ENCODE assay signal across 33 cellular contexts in genomic region chr10:23013581-23014335, GRCh38.
"Had no signal": no experiment of that assay in that cellular context is flagged by ENCODE, and none has a peak within 500 bp of the region (broad histone marks: within the 10 kb centered on the region; RNA-seq: fewer than 3 reads in every experiment).

No MANE protein-coding gene starts in this region.

- H3K4me1 Mint-ChIP-seq: activated CD4-positive, alpha-beta memory T cell treated with anti-CD3 and anti-CD28 coated beads, Interleukin-2, amount 10 ng/mL, durations not matched to agents 7 days and 5 days; activated CD4-positive, alpha-beta T cell treated with anti-CD3 and anti-CD28 coated beads, Interleukin-2, amount 10 ng/mL, durations not matched to agents 7 days and 5 days had no signal

- H3K4me3 ChIP-seq: esophagus squamous epithelium, gastrocnemius medialis, hepatocyte, pancreas, psoas muscle, smooth muscle cell, stomach, testis, transverse colon, uterus had no signal

- H3K36me3 ChIP-seq: esophagus squamous epithelium, gastrocnemius medialis, pancreas, stomach, transverse colon, uterus had no signal

- H3K4me1 ChIP-seq: esophagus squamous epithelium, gastrocnemius medialis, psoas muscle, stomach, testis, transverse colon, uterus had no signal

- H3K27ac Mint-ChIP-seq: activated CD4-positive, alpha-beta memory T cell treated with anti-CD3 and anti-CD28 coated beads, Interleukin-2, amount 10 ng/mL, durations not matched to agents 7 days and 5 days; activated CD4-positive, alpha-beta T cell treated with anti-CD3 and anti-CD28 coated beads, Interleukin-2, amount 10 ng/mL, durations not matched to agents 7 days and 5 days; activated T-cell treated with anti-CD3 and anti-CD28 coated beads, Interleukin-2, amount 50 U/mL, for 24 hours; dendritic cell treated with granulocyte-macrophage colony-stimulating factor and Interleukin-4, amounts not matched to agents 40 ng/mL and 50 ng/mL, for 4 days; naive thymus-derived CD4-positive, alpha-beta T cell; stimulated activated naive B cell treated with anti-CD40 and anti-IgM and Interleukin-4, amounts not matched to agents 10 μg/mL and 1 μg/mL and 100 μg/mL, for 72 hours; T-helper 1 cell treated with Interleukin-12 subunit alpha and Interleukin-12 subunit beta and Interleukin-4 antibody, amounts not matched to agents 30 μg/mL and 1 μg/mL, for 36 hours; WTC11 had no signal

- H3K27ac ChIP-seq: epithelial cell of prostate, esophagus squamous epithelium, gastrocnemius medialis, hepatocyte, pancreas, psoas muscle, stomach, testis, transverse colon, uterus had no signal

- DNase-seq: activated CD4-positive, alpha-beta memory T cell treated with anti-CD3 and anti-CD28 coated beads, Interleukin-2, amount 10 ng/mL, durations not matched to agents 7 days and 5 days; activated CD4-positive, alpha-beta T cell treated with anti-CD3 and anti-CD28 coated beads for 1 hour; activated CD4-positive, alpha-beta T cell treated with anti-CD3 and anti-CD28 coated beads, Interleukin-2, amount 10 ng/mL, durations not matched to agents 7 days and 5 days; activated CD8-positive, alpha-beta memory T cell treated with anti-CD3 and anti-CD28 coated beads, Interleukin-2, amount 50 U/mL, for 48 hours; activated gamma-delta T cell treated with Interleukin-2 at 50 U/mL for 16 hours; activated naive CD4-positive, alpha-beta T cell treated with anti-CD3 and anti-CD28 coated beads, Interleukin-2, amount 50 U/mL, for 16 hours; activated T-cell treated with anti-CD3 and anti-CD28 coated beads, Interleukin-2, amount 50 U/mL, for 24 hours; amniotic stem cell; central memory CD4-positive, alpha-beta T cell; effector CD4-positive, alpha-beta T cell; esophagus squamous epithelium; gastrocnemius medialis; left colon; mammary epithelial cell; midbrain; naive thymus-derived CD4-positive, alpha-beta T cell; nucleus accumbens; pancreas; psoas muscle; stimulated activated CD4-positive, alpha-beta T cell treated with anti-CD3 and anti-CD28 coated beads, Interleukin-2, amount 100 ng/mL, for 24 hours; stimulated activated naive B cell treated with anti-CD40 and anti-IgM and Interleukin-4, amounts not matched to agents 10 μg/mL and 1 μg/mL and 100 μg/mL, for 72 hours; stomach; SW 1271; T1000; testis; transverse colon; uterus had no signal

- H3K36me3 Mint-ChIP-seq: naive thymus-derived CD4-positive, alpha-beta T cell; stimulated activated naive B cell treated with anti-CD40 and anti-IgM and Interleukin-4, amounts not matched to agents 10 μg/mL and 1 μg/mL and 100 μg/mL, for 72 hours had no signal

- H3K27me3 ChIP-seq: gastrocnemius medialis, hepatocyte, pancreas, testis, transverse colon, uterus had no signal

- ATAC-seq: gastrocnemius medialis; left colon; naive thymus-derived CD4-positive, alpha-beta T cell; pancreas; psoas muscle; stimulated activated naive B cell treated with anti-CD40 and anti-IgM and Interleukin-4, amounts not matched to agents 10 μg/mL and 1 μg/mL and 100 μg/mL, for 72 hours; WTC11 had no signal

- H3K4me3 Mint-ChIP-seq: activated CD4-positive, alpha-beta memory T cell treated with anti-CD3 and anti-CD28 coated beads, Interleukin-2, amount 10 ng/mL, durations not matched to agents 7 days and 5 days; activated CD4-positive, alpha-beta T cell treated with anti-CD3 and anti-CD28 coated beads, Interleukin-2, amount 10 ng/mL, durations not matched to agents 7 days and 5 days; activated T-cell treated with anti-CD3 and anti-CD28 coated beads, Interleukin-2, amount 50 U/mL, for 24 hours; dendritic cell treated with granulocyte-macrophage colony-stimulating factor and Interleukin-4, amounts not matched to agents 40 ng/mL and 50 ng/mL, for 4 days; naive thymus-derived CD4-positive, alpha-beta T cell; stimulated activated naive B cell treated with anti-CD40 and anti-IgM and Interleukin-4, amounts not matched to agents 10 μg/mL and 1 μg/mL and 100 μg/mL, for 72 hours; T-helper 1 cell treated with Interleukin-12 subunit alpha and Interleukin-12 subunit beta and Interleukin-4 antibody, amounts not matched to agents 30 μg/mL and 1 μg/mL, for 36 hours; WTC11 had no signal

- H3K9me3 ChIP-seq: esophagus squamous epithelium, gastrocnemius medialis, pancreas, psoas muscle, stomach, testis, transverse colon, uterus had no signal

- H3K9me3 Mint-ChIP-seq: activated CD4-positive, alpha-beta memory T cell treated with anti-CD3 and anti-CD28 coated beads, Interleukin-2, amount 10 ng/mL, durations not matched to agents 7 days and 5 days; activated CD4-positive, alpha-beta T cell treated with anti-CD3 and anti-CD28 coated beads, Interleukin-2, amount 10 ng/mL, durations not matched to agents 7 days and 5 days; activated T-cell treated with anti-CD3 and anti-CD28 coated beads, Interleukin-2, amount 50 U/mL, for 24 hours; dendritic cell treated with granulocyte-macrophage colony-stimulating factor and Interleukin-4, amounts not matched to agents 40 ng/mL and 50 ng/mL, for 4 days; stimulated activated naive B cell treated with anti-CD40 and anti-IgM and Interleukin-4, amounts not matched to agents 10 μg/mL and 1 μg/mL and 100 μg/mL, for 72 hours; T-helper 1 cell treated with Interleukin-12 subunit alpha and Interleukin-12 subunit beta and Interleukin-4 antibody, amounts not matched to agents 30 μg/mL and 1 μg/mL, for 36 hours had no signal
